9 cellular contexts compared by ENCODE assay signal in genomic region chr13:99982741-99983400, GRCh38. TPM values are rescaled to one million over a fixed set of nuclear protein-coding genes. Genes with fewer than 3 reads are reported as not detected.
DNase-seq lines count a peak whose midpoint lies in the region; ATAC-seq and TF ChIP-seq lines count a peak whose summit lies in the region.
"Had no signal": no experiment of that assay in that cellular context is flagged by ENCODE, and none has a peak within 500 bp of the region (broad histone marks: within the 10 kb centered on the region; RNA-seq: fewer than 3 reads in every experiment).

No MANE protein-coding gene starts in this region.

- H3K4me2 ChIP-seq in PC-9, result peak overlapping the region; percentile 98
- peak overlapping the region; percentile 37 for H3K4me2 ChIP-seq in neuronal stem cell (ENCODE audit: insufficient read depth, low read length, poor library complexity, severe bottlenecking)

- no peak overlapping the region for H3K4ac ChIP-seq in neuronal stem cell (ENCODE audit: low read length)

- CTCF ChIA-PET in PC-9 (lab: Charles Lee), result interaction anchor here (0.6 kb wide), 2 partner anchors 107 to 532 kb away, joined by 3 to 6 read pairs; no protein-coding TSS in a partner anchor

- no peaks in the 10 kb centered on the region for H3K9me2 ChIP-seq in PC-9 (ENCODE audit: insufficient read depth)

- H3F3A ChIP-seq in PC-9 (ENCODE audit: insufficient read depth, low read depth), result peaks cover 11% of the 10 kb centered on the region

- H3K4me1 Mint-ChIP-seq in central memory CD8-positive, alpha-beta T cell, result peaks cover 15% of the 10 kb centered on the region

- peaks cover 3% of the 10 kb centered on the region for H3K79me1 ChIP-seq in neuronal stem cell (ENCODE audit: low read depth, low read length)

- no peaks in the 10 kb centered on the region for H3K9me3 Mint-ChIP-seq in central memory CD8-positive, alpha-beta T cell

- no peak overlapping the region for H2BK12ac ChIP-seq in neuronal stem cell (ENCODE audit: low read length)

- H3K23ac ChIP-seq in neuronal stem cell (ENCODE audit: low read depth, low read length, poor library complexity), result peak overlapping the region; percentile 98

- peaks cover 49% of the 10 kb centered on the region for H3K36me3 Mint-ChIP-seq in central memory CD8-positive, alpha-beta T cell (ENCODE audit: insufficient read depth)

- H3K27ac Mint-ChIP-seq in central memory CD8-positive, alpha-beta T cell (ENCODE audit: low read depth), result peak overlapping the region; percentile 68

- WGBS in neuronal stem cell (ENCODE audit: extremely low coverage in 2 of 2, insufficient read length in 2 of 2, insufficient replicate concordance in 1 of 2), 2 donors, result no CpG with 5 or more reads among the region's 41 CpGs

- peaks cover 7% of the 10 kb centered on the region; the same call in 1 of the 2 replicates for H4K20me1 ChIP-seq in PC-9 (ENCODE audit: insufficient read depth)

- H3K27ac ChIP-seq in PC-9, result no peak overlapping the region
- H3K27ac ChIP-seq in neuronal stem cell (replicated peaks; ENCODE audit: low read length), result peak overlapping the region; percentile 99

- peak overlapping the region; percentile 100 for H3K9ac ChIP-seq in neuronal stem cell (ENCODE audit: low read depth, low read length, poor library complexity)

- H3K27me3 Mint-ChIP-seq in central memory CD8-positive, alpha-beta T cell, result peaks cover 50% of the 10 kb centered on the region

- peak; percentile 20 for DNase-seq in NCI-H1694 treated with DMSO at 0.1 percent for 48 hours (lab: John Stamatoyannopoulos, UW)
- DNase-seq in NCI-H1694 (lab: John Stamatoyannopoulos, UW), result no peak
- peak in 1 of 2 experiments; percentile 13 for DNase-seq in PC-9
- peak in 1 of 2 donors; percentile 16 for DNase-seq in central memory CD8-positive, alpha-beta T cell (ENCODE audit: low spot score in 2 of 2)
- DNase-seq in neuronal stem cell (ENCODE audit: low spot score), result no peak
- no peak for DNase-seq in COR-L47 (lab: John Stamatoyannopoulos, UW)
- no peak for DNase-seq in posterior vena cava (ENCODE audit: low spot score)
- DNase-seq: SHP77 treated with DMSO at 0.1 percent for 48 hours had no signal

- H3K36me3 ChIP-seq in PC-9 (ENCODE audit: low read depth), result 0 out of 2 replicates have a peak, but pooled peaks cover 8% of the 10 kb centered on the region
- H3K36me3 ChIP-seq in neuronal stem cell (replicated peaks in 1 of 2; ENCODE audit: control insufficient read depth in 2 of 2, insufficient read depth in 2 of 2, low read length in 2 of 2), result peaks cover 17 to 51% of the 10 kb centered on the region in 2 donors

- BruUV-seq in PC-9 (replicated peaks; lab: Mats Ljungman, UMichigan), result no TSS peak

- H3K4me3 Mint-ChIP-seq in central memory CD8-positive, alpha-beta T cell, result peak overlapping the region; percentile 25

- H2AK5ac ChIP-seq in neuronal stem cell (ENCODE audit: low read depth, low read length), result no peak overlapping the region

- H3K4me1 ChIP-seq in PC-9 (replicated peaks; ENCODE audit: insufficient read depth), result peaks cover 15% of the 10 kb centered on the region
- peaks cover 12 to 14% of the 10 kb centered on the region in 2 donors for H3K4me1 ChIP-seq in neuronal stem cell (ENCODE audit: control insufficient read depth in 2 of 2, insufficient read depth in 1 of 2, low read depth in 1 of 2, low read length in 2 of 2)

- ATAC-seq in central memory CD8-positive, alpha-beta T cell (replicated peaks; ENCODE audit: extremely low read depth, poor library complexity, severe bottlenecking), result no peak
- ATAC-seq in GM19328 (IDR thresholded peaks at IDR 0.05; ENCODE audit: unreplicated experiment), result no peak

- H3K4me3 ChIP-seq in PC-9, result peak overlapping the region; percentile 98
- peak overlapping the region; percentile 93 to 99 for H3K4me3 ChIP-seq in neuronal stem cell (ENCODE audit: low read length in 2 of 2)

- H2BK5ac ChIP-seq in neuronal stem cell (ENCODE audit: low read length), result peak overlapping the region; percentile 99

- peak overlapping the region; percentile 98 for H3K18ac ChIP-seq in neuronal stem cell (ENCODE audit: low read length)

- H2AFZ ChIP-seq in PC-9, result peak overlapping the region; percentile 88
- no peak overlapping the region for H2AFZ ChIP-seq in neuronal stem cell (ENCODE audit: low read length)

- H3K14ac ChIP-seq in neuronal stem cell (ENCODE audit: low read length), result peak overlapping the region; percentile 39

- no peak overlapping the region for H2BK120ac ChIP-seq in neuronal stem cell (ENCODE audit: low read depth, low read length)

- peak overlapping the region; percentile 84 for H2BK15ac ChIP-seq in neuronal stem cell (ENCODE audit: low read length)

- no peak for TF ChIP-seq CTCF in PC-9 (conservative IDR thresholded peaks at IDR 0.05)

- POLR2A ChIA-PET in PC-9 (lab: Charles Lee; ENCODE audit: unreplicated experiment), result no interaction called here

- peaks cover 28% of the 10 kb centered on the region for H3K79me2 ChIP-seq in PC-9 (ENCODE audit: low read depth)

- intact Hi-C loops in PC-9 (cut with micrococcal nuclease; ENCODE audit: unreplicated experiment) (loop anchor here (5.0 to 10.0 kb wide), 2 partner anchors 486 to 532 kb away; no protein-coding TSS in a partner anchor), posterior vena cava (cut with DNase I) (loop anchor here in 1 of 2 donors (5.0 kb wide), 1 partner anchor 376 kb away; the partner anchor contains the start of gene CLYBL)

- H3K27me3 ChIP-seq in PC-9 (ENCODE audit: insufficient read depth, low read depth) (no peaks in the 10 kb centered on the region), neuronal stem cell (ENCODE audit: control insufficient read depth in 3 of 3, insufficient read depth in 3 of 3, low read depth in 1 of 3, low read length in 3 of 3) (peaks cover 0 to 6% (median 0%) of the 10 kb centered on the region in 3 experiments)

- no peak overlapping the region for H4K91ac ChIP-seq in neuronal stem cell (ENCODE audit: low read depth, low read length, poor library complexity)

- no peak overlapping the region for H4K8ac ChIP-seq in neuronal stem cell (ENCODE audit: low read depth, low read length)

- H3K9me3 ChIP-seq in PC-9 (ENCODE audit: insufficient read depth, low read depth) (no peaks in the 10 kb centered on the region), neuronal stem cell (replicated peaks in 1 of 2; ENCODE audit: control insufficient read depth in 2 of 2, insufficient read depth in 1 of 2, low read depth in 1 of 2, low read length in 2 of 2) (no peaks in the 10 kb centered on the region)

RNA-seq across cellular contexts. Expression of gene ZIC2, which starts 1.3 kb away (rescaled TPM):
- total RNA-seq in PC-9 (2021) (13.6 and 14.7 TPM in 2 replicates), posterior vena cava (under 1 TPM in 1 of 2 donors, not detected in 1; 0.10 TPM)
- polyA plus RNA-seq in neuronal stem cell (2013, experiment 1 of 2), result 120 TPM
- polyA plus RNA-seq in neuronal stem cell (2013, experiment 2 of 2), result 122 TPM

RNA-seq across cellular contexts. Expression of gene ZIC5, which starts 11.3 kb away (rescaled TPM):
- total RNA-seq in PC-9 (2021) (0.61 and 0.68 TPM in 2 replicates), posterior vena cava (not detected)
- polyA plus RNA-seq in neuronal stem cell (2013, experiment 1 of 2), result 18.1 TPM
- polyA plus RNA-seq in neuronal stem cell (2013, experiment 2 of 2), result 18.3 TPM

Comparison
In these comparisons a context has a peak if more than half of its experiments do, and no peak if none do; other contexts are left out.
1. RNA of gene ZIC2, which starts 1.3 kb away (total RNA-seq): 13.6 to 14.7 TPM in PC-9; 0.10 TPM in posterior vena cava; every median in the first group is over 10 times any median in the second.